ENCODE assay signal across 13 cellular contexts in genomic region chr3:129558076-129558771, GRCh38. TPM values are rescaled to one million over a fixed set of nuclear protein-coding genes. Genes with fewer than 3 reads are reported as not detected.
DNase-seq lines count a peak whose midpoint lies in the region; ATAC-seq, FAIRE-seq and TF ChIP-seq lines count a peak whose summit lies in the region.
"Had no signal": no experiment of that assay in that cellular context is flagged by ENCODE, and none has a peak within 500 bp of the region (broad histone marks: within the 10 kb centered on the region; RNA-seq: fewer than 3 reads in every experiment).

No MANE protein-coding gene starts in this region.

- peaks cover 0 to 16% (median 0%) of the 10 kb centered on the region in 5 donors for H3K27me3 Mint-ChIP-seq in naive thymus-derived CD4-positive, alpha-beta T cell

- H3K9me3 ChIP-seq in left ventricle myocardium inferior (replicated peaks) (no peaks in the 10 kb centered on the region), vagina (no peaks in the 10 kb centered on the region), small intestine (ENCODE audit: control insufficient read depth, low read depth) (no peaks in the 10 kb centered on the region)
- no peaks in the 10 kb centered on the region for H3K9me3 ChIP-seq in naive thymus-derived CD4-positive, alpha-beta T cell (ENCODE audit: control insufficient read depth in 2 of 3, low read length in 3 of 3)

- H3K4me3 Mint-ChIP-seq in naive thymus-derived CD4-positive, alpha-beta T cell = no peak overlapping the region

- POLR2A ChIA-PET in naive thymus-derived CD4-positive, alpha-beta T cell (lab: Charles Lee) = no interaction called here

- CTCF ChIA-PET in naive thymus-derived CD4-positive, alpha-beta T cell (lab: Charles Lee) = no interaction called here

- H3K4me1 Mint-ChIP-seq in naive thymus-derived CD4-positive, alpha-beta T cell = peaks cover 7 to 22% (median 13%) of the 10 kb centered on the region in 7 donors

- no peak for FAIRE-seq in small intestine (lab: Jason Lieb, UNC)

- peaks cover 0 to 3% (median 0%) of the 10 kb centered on the region in 5 donors for H3K36me3 Mint-ChIP-seq in naive thymus-derived CD4-positive, alpha-beta T cell

- H3K27ac ChIP-seq in left ventricle myocardium inferior (replicated peaks) (peak overlapping the region; percentile 93), vagina (peak overlapping the region; percentile 85), small intestine (ENCODE audit: low read depth in 1 of 2, low read length in 1 of 2) (peak overlapping the region in 1 of 2 donors; percentile 28)
- no peak overlapping the region for H3K27ac ChIP-seq in naive thymus-derived CD4-positive, alpha-beta T cell (ENCODE audit: low read depth, low read length)

- ATAC-seq in naive thymus-derived CD4-positive, alpha-beta T cell = peak; percentile 33

- no peak for TF ChIP-seq POLR2A in vagina (IDR thresholded peaks at IDR 0.05)

- H3K4me1 ChIP-seq in left ventricle myocardium inferior (peaks cover 99% of the 10 kb centered on the region), vagina (peaks cover 99% of the 10 kb centered on the region), small intestine (ENCODE audit: control insufficient read depth in 2 of 2, insufficient read depth in 1 of 2, low read depth in 1 of 2, low read length in 1 of 2) (no peaks in the 10 kb centered on the region)
- H3K4me1 ChIP-seq in naive thymus-derived CD4-positive, alpha-beta T cell (ENCODE audit: control insufficient read depth in 2 of 2, insufficient read depth in 2 of 2, low read length in 2 of 2) = peaks cover 0 to 21% of the 10 kb centered on the region in 2 donors

- H3K36me3 ChIP-seq in left ventricle myocardium inferior (peaks cover 56% of the 10 kb centered on the region), vagina (peaks cover 0 to 29% of the 10 kb centered on the region in 2 donors), small intestine (ENCODE audit: control insufficient read depth in 2 of 2, insufficient read depth in 2 of 2, low read length in 2 of 2) (no peaks in the 10 kb centered on the region)
- no peaks in the 10 kb centered on the region for H3K36me3 ChIP-seq in naive thymus-derived CD4-positive, alpha-beta T cell (ENCODE audit: control insufficient read depth in 2 of 3, insufficient read depth in 3 of 3, low read length in 3 of 3)

- H3K4me3 ChIP-seq in left ventricle myocardium inferior (no peak overlapping the region), astrocyte of the spinal cord (ENCODE audit: low read depth, low read length) (no peak overlapping the region), vagina (no peak overlapping the region), small intestine (ENCODE audit: low read depth in 1 of 2, low read length in 2 of 2) (no peak overlapping the region)
- no peak overlapping the region for H3K4me3 ChIP-seq in naive thymus-derived CD4-positive, alpha-beta T cell (ENCODE audit: low read length)

- DNase-seq in left ventricle myocardium inferior (no peak), cardiac septum (ENCODE audit: low spot score) (no peak), astrocyte of the spinal cord (ENCODE audit: low read depth, low spot score) (peak; percentile 24), vagina (ENCODE audit: extremely low spot score in 2 of 2) (no peak), foreskin melanocyte (no peak), small intestine (no peak), SW 1271 (lab: John Stamatoyannopoulos, UW) (no peak)
- DNase-seq in naive thymus-derived CD4-positive, alpha-beta T cell = no peak
- DNase-seq: activated CD4-positive, alpha-beta T cell treated with anti-CD3 and anti-CD28 coated beads for 4 hours; AML-193; glutamatergic neuron; NCI-H1417 treated with DMSO at 0.1 percent for 48 hours; stimulated activated CD4-positive, alpha-beta T cell treated with anti-CD3 and anti-CD28 coated beads, Interleukin-4, amount 100 ng/mL, for 24 hours had no signal

- intact Hi-C loops in left ventricle myocardium inferior (cut with micrococcal nuclease) = loop anchor here (10.0 kb wide), 1 partner anchor 53 kb away; no protein-coding TSS in a partner anchor
- intact Hi-C loops in cardiac septum (cut with DNase I) = no loop called here
- intact Hi-C loops in naive thymus-derived CD4-positive, alpha-beta T cell (cut with micrococcal nuclease) = no loop called here
- intact Hi-C loops in vagina (cut with DNase I) = no loop called here

- no peak overlapping the region for H3K27ac Mint-ChIP-seq in naive thymus-derived CD4-positive, alpha-beta T cell

- no peaks in the 10 kb centered on the region for H3K27me3 ChIP-seq in left ventricle myocardium inferior (ENCODE audit: low read depth)
- no peaks in the 10 kb centered on the region for H3K27me3 ChIP-seq in naive thymus-derived CD4-positive, alpha-beta T cell (ENCODE audit: control insufficient read depth in 2 of 2, insufficient read depth in 2 of 2, low read length in 2 of 2)
- H3K27me3 ChIP-seq in vagina = no peaks in the 10 kb centered on the region
- H3K27me3 ChIP-seq in small intestine (ENCODE audit: control insufficient read depth in 2 of 2, insufficient read depth in 2 of 2, low read length in 2 of 2) = no peaks in the 10 kb centered on the region

- TF ChIP-seq CTCF in left ventricle myocardium inferior (IDR thresholded peaks at IDR 0.05; ENCODE audit: borderline replicate concordance) = no peak
- no peak for TF ChIP-seq CTCF in astrocyte of the spinal cord (IDR thresholded peaks at IDR 0.05; ENCODE audit: low read depth, low read length)
- no peak for TF ChIP-seq CTCF in vagina (IDR thresholded peaks at IDR 0.05)

- 77 to 88% (median 87%) methylated on average over 14 to 15 of the region's 15 CpGs for WGBS in small intestine, 3 donors

- in situ Hi-C loops in astrocyte of the spinal cord (cut with HindIII; ENCODE audit: low sequenced_read_pairs) = no loop called here

- H3K9me3 Mint-ChIP-seq in naive thymus-derived CD4-positive, alpha-beta T cell = no peaks in the 10 kb centered on the region

RNA-seq across cellular contexts. Expression of gene H1-8, which starts 15.2 kb away (rescaled TPM):
- total RNA-seq in left ventricle myocardium inferior (not detected), cardiac septum (not detected), vagina (not detected)
- total RNA-seq in naive thymus-derived CD4-positive, alpha-beta T cell = not detected
- polyA plus RNA-seq in naive thymus-derived CD4-positive, alpha-beta T cell = not detected
- polyA plus RNA-seq in small intestine = not detected

RNA-seq across cellular contexts. Expression of gene RHO, which starts 29.8 kb away (rescaled TPM):
- total RNA-seq in left ventricle myocardium inferior (not detected), cardiac septum (not detected), vagina (not detected)
- total RNA-seq in naive thymus-derived CD4-positive, alpha-beta T cell = not detected
- polyA plus RNA-seq in naive thymus-derived CD4-positive, alpha-beta T cell = not detected
- not detected for polyA plus RNA-seq in small intestine

RNA-seq across cellular contexts. Expression of gene PLXND1, which starts 48.3 kb away (rescaled TPM):
- total RNA-seq in left ventricle myocardium inferior = 45.5 TPM
- total RNA-seq in cardiac septum = 54.8 TPM
- total RNA-seq in naive thymus-derived CD4-positive, alpha-beta T cell = 10 to 100 TPM in 2 of 5 experiments, 1 to 10 TPM in 3; 1.9 to 82.5 (median 7.5) TPM
- under 1 TPM in 1 of 2 donors, not detected in 1; 0.38 TPM for polyA plus RNA-seq in naive thymus-derived CD4-positive, alpha-beta T cell
- total RNA-seq in vagina = 96.5 TPM
- polyA plus RNA-seq in small intestine = 10 to 100 TPM in 1 of 3 donors, 1 to 10 TPM in 2; 3.4 to 54.7 (median 7.0) TPM
